ENCODE assay signal across 1 cellular context in the genomic region with DNA sequence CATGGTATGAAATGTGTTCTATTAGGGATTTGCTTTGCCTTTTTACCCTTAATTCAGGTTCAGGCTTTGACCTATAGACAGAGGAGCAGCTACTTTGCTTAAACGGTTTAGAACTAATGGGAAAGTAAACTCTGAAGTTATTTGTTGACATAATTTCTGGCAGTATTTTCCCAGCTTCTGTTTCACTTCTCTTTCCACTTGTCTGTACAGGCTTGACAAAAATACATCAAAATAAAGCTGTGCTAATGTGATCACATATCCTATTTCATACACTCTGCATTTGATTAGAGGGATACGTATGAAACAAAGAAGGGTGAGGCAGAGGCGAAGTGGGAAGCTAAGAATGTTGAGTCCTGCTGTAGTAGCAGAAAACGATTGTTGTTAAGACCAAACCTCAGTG.
TF ChIP-seq lines count a peak whose summit lies in the region.

No MANE protein-coding gene starts in this region.

TF ChIP-seq in SK-N-SH treated with all-trans-retinoic acid at 6 μM for 48 hours, 23 proteins besides CTCF, POLR2A, EP300 and RAD21 (continued from another document):
- TF ChIP-seq, protein P1, sequence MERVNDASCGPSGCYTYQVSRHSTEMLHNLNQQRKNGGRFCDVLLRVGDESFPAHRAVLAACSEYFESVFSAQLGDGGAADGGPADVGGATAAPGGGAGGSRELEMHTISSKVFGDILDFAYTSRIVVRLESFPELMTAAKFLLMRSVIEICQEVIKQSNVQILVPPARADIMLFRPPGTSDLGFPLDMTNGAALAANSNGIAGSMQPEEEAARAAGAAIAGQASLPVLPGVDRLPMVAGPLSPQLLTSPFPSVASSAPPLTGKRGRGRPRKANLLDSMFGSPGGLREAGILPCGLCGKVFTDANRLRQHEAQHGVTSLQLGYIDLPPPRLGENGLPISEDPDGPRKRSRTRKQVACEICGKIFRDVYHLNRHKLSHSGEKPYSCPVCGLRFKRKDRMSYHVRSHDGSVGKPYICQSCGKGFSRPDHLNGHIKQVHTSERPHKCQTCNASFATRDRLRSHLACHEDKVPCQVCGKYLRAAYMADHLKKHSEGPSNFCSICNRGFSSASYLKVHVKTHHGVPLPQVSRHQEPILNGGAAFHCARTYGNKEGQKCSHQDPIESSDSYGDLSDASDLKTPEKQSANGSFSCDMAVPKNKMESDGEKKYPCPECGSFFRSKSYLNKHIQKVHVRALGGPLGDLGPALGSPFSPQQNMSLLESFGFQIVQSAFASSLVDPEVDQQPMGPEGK (CRISPR knock-in tag; IDR thresholded peaks at IDR 0.05; ENCODE audit: borderline replicate concordance): no peak
- TF ChIP-seq TOX (CRISPR knock-in tag; IDR thresholded peaks at IDR 0.05; ENCODE audit: borderline replicate concordance) (no peak), ARNTL (CRISPR knock-in tag; IDR thresholded peaks at IDR 0.05; ENCODE audit: borderline replicate concordance, low read depth) (no peak)
